In the genomic region with DNA sequence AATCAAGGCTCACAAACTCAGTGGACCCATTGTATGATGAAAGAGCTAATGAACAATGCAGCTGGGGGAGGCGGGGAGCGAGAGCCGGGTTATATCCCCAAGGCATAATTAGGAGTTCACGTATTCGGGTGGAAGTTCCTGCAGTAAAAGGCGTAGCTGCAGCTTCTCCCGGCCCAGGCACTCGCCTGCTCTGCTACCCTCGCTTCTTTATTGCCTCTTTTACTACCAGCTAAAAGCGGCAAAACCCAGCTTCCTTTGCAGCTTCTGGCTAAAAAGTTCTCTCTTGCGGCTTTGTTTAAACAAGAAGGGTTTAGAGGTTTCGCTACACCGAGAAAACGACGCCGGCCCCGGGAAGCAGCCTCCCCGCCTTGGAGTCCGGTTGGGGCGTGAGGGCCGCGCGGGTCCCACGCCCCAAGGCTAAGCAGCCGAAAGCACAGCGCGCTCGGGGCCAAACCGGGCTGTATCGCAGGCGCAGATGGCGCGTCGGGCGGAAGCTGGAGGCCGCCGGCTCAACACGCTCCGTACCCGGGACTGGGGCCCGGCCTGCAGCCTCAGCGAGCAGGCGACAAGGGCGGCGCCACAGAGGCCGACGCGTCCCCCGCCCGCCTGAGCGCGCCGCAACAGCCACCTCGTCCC, we compare ENCODE assay signal across 1 cellular context.
A peak's percentile ranks its signal among the peaks of the same experiment; 100 is the strongest.
TF ChIP-seq lines count a peak whose summit lies in the region.

No MANE protein-coding gene starts in this region.

TF ChIP-seq in HEK293, 187 proteins besides CTCF, POLR2A, EP300 and RAD21 (continued from another document and continues in another):
- TF ChIP-seq, protein P1, sequence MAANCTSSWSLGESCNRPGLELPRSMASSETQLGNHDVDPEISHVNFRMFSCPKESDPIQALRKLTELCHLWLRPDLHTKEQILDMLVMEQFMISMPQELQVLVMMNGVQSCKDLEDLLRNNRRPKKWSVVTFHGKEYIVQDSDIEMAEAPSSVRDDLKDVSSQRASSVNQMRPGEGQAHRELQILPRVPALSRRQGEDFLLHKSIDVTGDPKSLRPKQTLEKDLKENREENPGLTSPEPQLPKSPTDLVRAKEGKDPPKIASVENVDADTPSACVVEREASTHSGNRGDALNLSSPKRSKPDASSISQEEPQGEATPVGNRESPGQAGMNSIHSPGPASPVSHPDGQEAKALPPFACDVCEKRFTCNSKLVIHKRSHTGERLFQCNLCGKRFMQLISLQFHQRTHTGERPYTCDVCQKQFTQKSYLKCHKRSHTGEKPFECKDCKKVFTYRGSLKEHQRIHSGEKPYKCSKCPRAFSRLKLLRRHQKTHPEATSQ (tag by site-specific recombination; IDR thresholded peaks at IDR 0.05), result no peak
- TF ChIP-seq ZNF585B (tag by site-specific recombination; IDR thresholded peaks at IDR 0.05), result no peak
- TF ChIP-seq RBAK (tag by site-specific recombination; IDR thresholded peaks at IDR 0.05), result no peak
- no peak for TF ChIP-seq ZNF544 (tag by site-specific recombination; IDR thresholded peaks at IDR 0.05)
- TF ChIP-seq, protein P2, sequence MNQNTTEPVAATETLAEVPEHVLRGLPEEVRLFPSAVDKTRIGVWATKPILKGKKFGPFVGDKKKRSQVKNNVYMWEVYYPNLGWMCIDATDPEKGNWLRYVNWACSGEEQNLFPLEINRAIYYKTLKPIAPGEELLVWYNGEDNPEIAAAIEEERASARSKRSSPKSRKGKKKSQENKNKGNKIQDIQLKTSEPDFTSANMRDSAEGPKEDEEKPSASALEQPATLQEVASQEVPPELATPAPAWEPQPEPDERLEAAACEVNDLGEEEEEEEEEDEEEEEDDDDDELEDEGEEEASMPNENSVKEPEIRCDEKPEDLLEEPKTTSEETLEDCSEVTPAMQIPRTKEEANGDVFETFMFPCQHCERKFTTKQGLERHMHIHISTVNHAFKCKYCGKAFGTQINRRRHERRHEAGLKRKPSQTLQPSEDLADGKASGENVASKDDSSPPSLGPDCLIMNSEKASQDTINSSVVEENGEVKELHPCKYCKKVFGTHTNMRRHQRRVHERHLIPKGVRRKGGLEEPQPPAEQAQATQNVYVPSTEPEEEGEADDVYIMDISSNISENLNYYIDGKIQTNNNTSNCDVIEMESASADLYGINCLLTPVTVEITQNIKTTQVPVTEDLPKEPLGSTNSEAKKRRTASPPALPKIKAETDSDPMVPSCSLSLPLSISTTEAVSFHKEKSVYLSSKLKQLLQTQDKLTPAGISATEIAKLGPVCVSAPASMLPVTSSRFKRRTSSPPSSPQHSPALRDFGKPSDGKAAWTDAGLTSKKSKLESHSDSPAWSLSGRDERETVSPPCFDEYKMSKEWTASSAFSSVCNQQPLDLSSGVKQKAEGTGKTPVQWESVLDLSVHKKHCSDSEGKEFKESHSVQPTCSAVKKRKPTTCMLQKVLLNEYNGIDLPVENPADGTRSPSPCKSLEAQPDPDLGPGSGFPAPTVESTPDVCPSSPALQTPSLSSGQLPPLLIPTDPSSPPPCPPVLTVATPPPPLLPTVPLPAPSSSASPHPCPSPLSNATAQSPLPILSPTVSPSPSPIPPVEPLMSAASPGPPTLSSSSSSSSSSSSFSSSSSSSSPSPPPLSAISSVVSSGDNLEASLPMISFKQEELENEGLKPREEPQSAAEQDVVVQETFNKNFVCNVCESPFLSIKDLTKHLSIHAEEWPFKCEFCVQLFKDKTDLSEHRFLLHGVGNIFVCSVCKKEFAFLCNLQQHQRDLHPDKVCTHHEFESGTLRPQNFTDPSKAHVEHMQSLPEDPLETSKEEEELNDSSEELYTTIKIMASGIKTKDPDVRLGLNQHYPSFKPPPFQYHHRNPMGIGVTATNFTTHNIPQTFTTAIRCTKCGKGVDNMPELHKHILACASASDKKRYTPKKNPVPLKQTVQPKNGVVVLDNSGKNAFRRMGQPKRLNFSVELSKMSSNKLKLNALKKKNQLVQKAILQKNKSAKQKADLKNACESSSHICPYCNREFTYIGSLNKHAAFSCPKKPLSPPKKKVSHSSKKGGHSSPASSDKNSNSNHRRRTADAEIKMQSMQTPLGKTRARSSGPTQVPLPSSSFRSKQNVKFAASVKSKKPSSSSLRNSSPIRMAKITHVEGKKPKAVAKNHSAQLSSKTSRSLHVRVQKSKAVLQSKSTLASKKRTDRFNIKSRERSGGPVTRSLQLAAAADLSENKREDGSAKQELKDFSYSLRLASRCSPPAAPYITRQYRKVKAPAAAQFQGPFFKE (tag by site-specific recombination; IDR thresholded peaks at IDR 0.05; ENCODE audit: borderline replicate concordance), result no peak
- TF ChIP-seq, protein P3, sequence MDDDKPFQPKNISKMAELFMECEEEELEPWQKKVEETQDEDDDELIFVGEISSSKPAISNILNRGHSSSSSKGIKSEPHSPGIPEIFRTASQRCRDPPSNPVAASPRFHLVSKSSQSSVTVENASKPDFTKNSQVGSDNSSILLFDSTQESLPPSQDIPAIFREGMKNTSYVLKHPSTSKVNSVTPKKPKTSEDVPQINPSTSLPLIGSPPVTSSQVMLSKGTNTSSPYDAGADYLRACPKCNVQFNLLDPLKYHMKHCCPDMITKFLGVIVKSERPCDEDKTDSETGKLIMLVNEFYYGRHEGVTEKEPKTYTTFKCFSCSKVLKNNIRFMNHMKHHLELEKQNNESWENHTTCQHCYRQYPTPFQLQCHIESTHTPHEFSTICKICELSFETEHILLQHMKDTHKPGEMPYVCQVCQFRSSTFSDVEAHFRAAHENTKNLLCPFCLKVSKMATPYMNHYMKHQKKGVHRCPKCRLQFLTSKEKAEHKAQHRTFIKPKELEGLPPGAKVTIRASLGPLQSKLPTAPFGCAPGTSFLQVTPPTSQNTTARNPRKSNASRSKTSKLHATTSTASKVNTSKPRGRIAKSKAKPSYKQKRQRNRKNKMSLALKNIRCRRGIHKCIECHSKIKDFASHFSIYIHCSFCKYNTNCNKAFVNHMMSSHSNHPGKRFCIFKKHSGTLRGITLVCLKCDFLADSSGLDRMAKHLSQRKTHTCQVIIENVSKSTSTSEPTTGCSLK (tag by site-specific recombination; IDR thresholded peaks at IDR 0.05), result no peak
- TF ChIP-seq SP7 (tag by site-specific recombination; IDR thresholded peaks at IDR 0.05), result peak; percentile 82
- peak; percentile 43 for TF ChIP-seq SP2 (tag by site-specific recombination; IDR thresholded peaks at IDR 0.05)
- TF ChIP-seq ZIC2 (tag by site-specific recombination; IDR thresholded peaks at IDR 0.05), result no peak; the same call in 1 of the 2 replicates
- no peak for TF ChIP-seq ZNF529 (tag by site-specific recombination; IDR thresholded peaks at IDR 0.05; ENCODE audit: insufficient replicate concordance)
- TF ChIP-seq, protein P4, sequence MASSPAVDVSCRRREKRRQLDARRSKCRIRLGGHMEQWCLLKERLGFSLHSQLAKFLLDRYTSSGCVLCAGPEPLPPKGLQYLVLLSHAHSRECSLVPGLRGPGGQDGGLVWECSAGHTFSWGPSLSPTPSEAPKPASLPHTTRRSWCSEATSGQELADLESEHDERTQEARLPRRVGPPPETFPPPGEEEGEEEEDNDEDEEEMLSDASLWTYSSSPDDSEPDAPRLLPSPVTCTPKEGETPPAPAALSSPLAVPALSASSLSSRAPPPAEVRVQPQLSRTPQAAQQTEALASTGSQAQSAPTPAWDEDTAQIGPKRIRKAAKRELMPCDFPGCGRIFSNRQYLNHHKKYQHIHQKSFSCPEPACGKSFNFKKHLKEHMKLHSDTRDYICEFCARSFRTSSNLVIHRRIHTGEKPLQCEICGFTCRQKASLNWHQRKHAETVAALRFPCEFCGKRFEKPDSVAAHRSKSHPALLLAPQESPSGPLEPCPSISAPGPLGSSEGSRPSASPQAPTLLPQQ (tag by site-specific recombination; IDR thresholded peaks at IDR 0.05), result peak; percentile 84
- TF ChIP-seq, protein P5, sequence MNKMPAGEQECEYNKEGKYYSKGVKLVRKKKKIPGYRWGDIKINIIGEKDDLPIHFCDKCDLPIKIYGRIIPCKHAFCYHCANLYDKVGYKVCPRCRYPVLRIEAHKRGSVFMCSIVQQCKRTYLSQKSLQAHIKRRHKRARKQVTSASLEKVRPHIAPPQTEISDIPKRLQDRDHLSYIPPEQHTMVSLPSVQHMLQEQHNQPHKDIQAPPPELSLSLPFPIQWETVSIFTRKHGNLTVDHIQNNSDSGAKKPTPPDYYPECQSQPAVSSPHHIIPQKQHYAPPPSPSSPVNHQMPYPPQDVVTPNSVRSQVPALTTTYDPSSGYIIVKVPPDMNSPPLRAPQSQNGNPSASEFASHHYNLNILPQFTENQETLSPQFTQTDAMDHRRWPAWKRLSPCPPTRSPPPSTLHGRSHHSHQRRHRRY (tag by site-specific recombination; IDR thresholded peaks at IDR 0.05), result no peak
- TF ChIP-seq ZNF155 (tag by site-specific recombination; IDR thresholded peaks at IDR 0.05), result no peak
- no peak for TF ChIP-seq ZNF350 (tag by site-specific recombination; IDR thresholded peaks at IDR 0.05)
- TF ChIP-seq ZNF433 (tag by site-specific recombination; IDR thresholded peaks at IDR 0.05; ENCODE audit: low read depth), result no peak
- no peak for TF ChIP-seq ZNF677 (tag by site-specific recombination; IDR thresholded peaks at IDR 0.05)
- no peak; the same call in 1 of the 2 replicates for TF ChIP-seq TRIM28 (IDR thresholded peaks at IDR 0.05; ENCODE audit: borderline replicate concordance, low read length)
- peak; percentile 99 for TF ChIP-seq ZNF394 (tag by site-specific recombination; IDR thresholded peaks at IDR 0.05; ENCODE audit: borderline replicate concordance)
- no peak for TF ChIP-seq SETDB1 (IDR thresholded peaks at IDR 0.05; ENCODE audit: insufficient read length, low read length)
- TF ChIP-seq, protein P6, sequence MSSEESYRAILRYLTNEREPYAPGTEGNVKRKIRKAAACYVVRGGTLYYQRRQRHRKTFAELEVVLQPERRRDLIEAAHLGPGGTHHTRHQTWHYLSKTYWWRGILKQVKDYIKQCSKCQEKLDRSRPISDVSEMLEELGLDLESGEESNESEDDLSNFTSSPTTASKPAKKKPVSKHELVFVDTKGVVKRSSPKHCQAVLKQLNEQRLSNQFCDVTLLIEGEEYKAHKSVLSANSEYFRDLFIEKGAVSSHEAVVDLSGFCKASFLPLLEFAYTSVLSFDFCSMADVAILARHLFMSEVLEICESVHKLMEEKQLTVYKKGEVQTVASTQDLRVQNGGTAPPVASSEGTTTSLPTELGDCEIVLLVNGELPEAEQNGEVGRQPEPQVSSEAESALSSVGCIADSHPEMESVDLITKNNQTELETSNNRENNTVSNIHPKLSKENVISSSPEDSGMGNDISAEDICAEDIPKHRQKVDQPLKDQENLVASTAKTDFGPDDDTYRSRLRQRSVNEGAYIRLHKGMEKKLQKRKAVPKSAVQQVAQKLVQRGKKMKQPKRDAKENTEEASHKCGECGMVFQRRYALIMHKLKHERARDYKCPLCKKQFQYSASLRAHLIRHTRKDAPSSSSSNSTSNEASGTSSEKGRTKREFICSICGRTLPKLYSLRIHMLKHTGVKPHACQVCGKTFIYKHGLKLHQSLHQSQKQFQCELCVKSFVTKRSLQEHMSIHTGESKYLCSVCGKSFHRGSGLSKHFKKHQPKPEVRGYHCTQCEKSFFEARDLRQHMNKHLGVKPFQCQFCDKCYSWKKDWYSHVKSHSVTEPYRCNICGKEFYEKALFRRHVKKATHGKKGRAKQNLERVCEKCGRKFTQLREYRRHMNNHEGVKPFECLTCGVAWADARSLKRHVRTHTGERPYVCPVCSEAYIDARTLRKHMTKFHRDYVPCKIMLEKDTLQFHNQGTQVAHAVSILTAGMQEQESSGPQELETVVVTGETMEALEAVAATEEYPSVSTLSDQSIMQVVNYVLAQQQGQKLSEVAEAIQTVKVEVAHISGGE (tag by site-specific recombination; conservative IDR thresholded peaks at IDR 0.05; ENCODE audit: low read depth), result peak; percentile 48
- no peak for TF ChIP-seq ZNF776 (tag by site-specific recombination; IDR thresholded peaks at IDR 0.05; ENCODE audit: borderline replicate concordance)
- no peak for TF ChIP-seq ZNF624 (tag by site-specific recombination; IDR thresholded peaks at IDR 0.05)
- no peak for TF ChIP-seq ZNF211 (tag by site-specific recombination; IDR thresholded peaks at IDR 0.05; ENCODE audit: low read depth)
- no peak for TF ChIP-seq ZNF830 (tag by site-specific recombination; IDR thresholded peaks at IDR 0.05; ENCODE audit: low read depth)
- TF ChIP-seq, protein P7, sequence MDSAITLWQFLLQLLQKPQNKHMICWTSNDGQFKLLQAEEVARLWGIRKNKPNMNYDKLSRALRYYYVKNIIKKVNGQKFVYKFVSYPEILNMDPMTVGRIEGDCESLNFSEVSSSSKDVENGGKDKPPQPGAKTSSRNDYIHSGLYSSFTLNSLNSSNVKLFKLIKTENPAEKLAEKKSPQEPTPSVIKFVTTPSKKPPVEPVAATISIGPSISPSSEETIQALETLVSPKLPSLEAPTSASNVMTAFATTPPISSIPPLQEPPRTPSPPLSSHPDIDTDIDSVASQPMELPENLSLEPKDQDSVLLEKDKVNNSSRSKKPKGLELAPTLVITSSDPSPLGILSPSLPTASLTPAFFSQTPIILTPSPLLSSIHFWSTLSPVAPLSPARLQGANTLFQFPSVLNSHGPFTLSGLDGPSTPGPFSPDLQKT (IDR thresholded peaks at IDR 0.05; ENCODE audit: borderline replicate concordance, low read depth, low read length), result no peak
- TF ChIP-seq ZNF514 (tag by site-specific recombination; IDR thresholded peaks at IDR 0.05), result no peak
- peak; percentile 19 for TF ChIP-seq ZNF660 (tag by site-specific recombination; IDR thresholded peaks at IDR 0.05)
- TF ChIP-seq ZNF416 (tag by site-specific recombination; IDR thresholded peaks at IDR 0.05), result no peak
- no peak for TF ChIP-seq ZNF658 (tag by site-specific recombination; IDR thresholded peaks at IDR 0.05)
- TF ChIP-seq, protein P8, sequence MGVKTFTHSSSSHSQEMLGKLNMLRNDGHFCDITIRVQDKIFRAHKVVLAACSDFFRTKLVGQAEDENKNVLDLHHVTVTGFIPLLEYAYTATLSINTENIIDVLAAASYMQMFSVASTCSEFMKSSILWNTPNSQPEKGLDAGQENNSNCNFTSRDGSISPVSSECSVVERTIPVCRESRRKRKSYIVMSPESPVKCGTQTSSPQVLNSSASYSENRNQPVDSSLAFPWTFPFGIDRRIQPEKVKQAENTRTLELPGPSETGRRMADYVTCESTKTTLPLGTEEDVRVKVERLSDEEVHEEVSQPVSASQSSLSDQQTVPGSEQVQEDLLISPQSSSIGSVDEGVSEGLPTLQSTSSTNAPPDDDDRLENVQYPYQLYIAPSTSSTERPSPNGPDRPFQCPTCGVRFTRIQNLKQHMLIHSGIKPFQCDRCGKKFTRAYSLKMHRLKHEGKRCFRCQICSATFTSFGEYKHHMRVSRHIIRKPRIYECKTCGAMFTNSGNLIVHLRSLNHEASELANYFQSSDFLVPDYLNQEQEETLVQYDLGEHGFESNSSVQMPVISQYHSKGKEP (tag by site-specific recombination; IDR thresholded peaks at IDR 0.05), result peak; percentile 93
- no peak for TF ChIP-seq SALL2 (tag by site-specific recombination; IDR thresholded peaks at IDR 0.05; ENCODE audit: borderline replicate concordance)
- TF ChIP-seq, protein P9, sequence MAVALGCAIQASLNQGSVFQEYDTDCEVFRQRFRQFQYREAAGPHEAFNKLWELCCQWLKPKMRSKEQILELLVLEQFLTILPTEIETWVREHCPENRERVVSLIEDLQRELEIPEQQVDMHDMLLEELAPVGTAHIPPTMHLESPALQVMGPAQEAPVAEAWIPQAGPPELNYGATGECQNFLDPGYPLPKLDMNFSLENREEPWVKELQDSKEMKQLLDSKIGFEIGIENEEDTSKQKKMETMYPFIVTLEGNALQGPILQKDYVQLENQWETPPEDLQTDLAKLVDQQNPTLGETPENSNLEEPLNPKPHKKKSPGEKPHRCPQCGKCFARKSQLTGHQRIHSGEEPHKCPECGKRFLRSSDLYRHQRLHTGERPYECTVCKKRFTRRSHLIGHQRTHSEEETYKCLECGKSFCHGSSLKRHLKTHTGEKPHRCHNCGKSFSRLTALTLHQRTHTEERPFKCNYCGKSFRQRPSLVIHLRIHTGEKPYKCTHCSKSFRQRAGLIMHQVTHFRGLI (tag by site-specific recombination; IDR thresholded peaks at IDR 0.05), result peak; percentile 91
- TF ChIP-seq ZNF623 (tag by site-specific recombination; IDR thresholded peaks at IDR 0.05), result no peak
- TF ChIP-seq GFI1B (tag by site-specific recombination; IDR thresholded peaks at IDR 0.05), result no peak
- no peak; the same call in 1 of the 2 replicates for TF ChIP-seq HOXD13 (CRISPR knock-in tag; IDR thresholded peaks at IDR 0.05; ENCODE audit: borderline replicate concordance)
- TF ChIP-seq ZNF610 (tag by site-specific recombination; IDR thresholded peaks at IDR 0.05; ENCODE audit: borderline replicate concordance), result 0 out of 2 replicates have a peak, but pooled peaks have one; percentile 53
